28 cellular contexts compared by ENCODE assay signal in genomic region chrX:41935827-41936226, GRCh38.
"Had no signal": no experiment of that assay in that cellular context is flagged by ENCODE, and none has a peak within 500 bp of the region (broad histone marks: within the 10 kb centered on the region; RNA-seq: fewer than 3 reads in every experiment).

No MANE protein-coding gene starts in this region.

- H3K9me3 Mint-ChIP-seq: activated B cell treated with CpG ODN at 0.5 μM for 24 hours; activated CD4-positive, alpha-beta memory T cell treated with anti-CD3 and anti-CD28 coated beads for 36 hours; activated naive CD4-positive, alpha-beta T cell treated with anti-CD3 and anti-CD28 coated beads, Interleukin-2, amount 10 ng/mL, durations not matched to agents 7 days and 5 days; activated naive CD8-positive, alpha-beta T cell treated with anti-CD3 and anti-CD28 coated beads, Interleukin-2, amount 10 ng/mL, durations not matched to agents 7 days and 5 days; activated T-helper 17 cell treated with anti-CD3 and anti-CD28 coated beads, Interleukin-2, amount 50 U/mL, for 72 hours had no signal

- H3K9ac ChIP-seq: SK-N-SH had no signal

- H3K36me3 Mint-ChIP-seq: activated CD4-positive, alpha-beta memory T cell treated with anti-CD3 and anti-CD28 coated beads for 36 hours; activated naive CD4-positive, alpha-beta T cell treated with anti-CD3 and anti-CD28 coated beads, Interleukin-2, amount 10 ng/mL, durations not matched to agents 7 days and 5 days had no signal

- H3K9me3 ChIP-seq: adrenal gland, SJCRH30, SK-N-SH had no signal

- H3K4me2 ChIP-seq: SK-N-SH had no signal

- H3K27me3 Mint-ChIP-seq: activated B cell treated with CpG ODN at 0.5 μM for 24 hours; activated CD4-positive, alpha-beta memory T cell treated with anti-CD3 and anti-CD28 coated beads for 36 hours; activated CD4-positive, alpha-beta T cell treated with anti-CD3 and anti-CD28 coated beads, Interleukin-2, amount 10 ng/mL, durations not matched to agents 7 days and 5 days; activated naive CD8-positive, alpha-beta T cell treated with anti-CD3 and anti-CD28 coated beads, Interleukin-2, amount 10 ng/mL, durations not matched to agents 7 days and 5 days; activated T-helper 17 cell treated with anti-CD3 and anti-CD28 coated beads, Interleukin-2, amount 50 U/mL, for 72 hours had no signal

- FAIRE-seq: bronchial epithelial cell had no signal

- H3K36me3 ChIP-seq: adrenal gland, SJCRH30 had no signal

- H3K4me3 Mint-ChIP-seq: activated B cell treated with CpG ODN at 0.5 μM for 24 hours; activated CD4-positive, alpha-beta memory T cell treated with anti-CD3 and anti-CD28 coated beads for 36 hours; activated CD4-positive, alpha-beta T cell treated with anti-CD3 and anti-CD28 coated beads, Interleukin-2, amount 10 ng/mL, durations not matched to agents 7 days and 5 days; activated naive CD4-positive, alpha-beta T cell treated with anti-CD3 and anti-CD28 coated beads, Interleukin-2, amount 10 ng/mL, durations not matched to agents 7 days and 5 days; activated naive CD8-positive, alpha-beta T cell treated with anti-CD3 and anti-CD28 coated beads, Interleukin-2, amount 10 ng/mL, durations not matched to agents 7 days and 5 days; activated T-helper 17 cell treated with anti-CD3 and anti-CD28 coated beads, Interleukin-2, amount 50 U/mL, for 72 hours had no signal

- H3K27ac ChIP-seq: adrenal gland, SJCRH30 had no signal

- H3K4me3 ChIP-seq: adrenal gland, SJCRH30 had no signal

- H3K4me1 Mint-ChIP-seq: activated B cell treated with CpG ODN at 0.5 μM for 24 hours had no signal

- H3K27me3 ChIP-seq: SJCRH30 had no signal

- H3K4me1 ChIP-seq: adrenal gland, SJCRH30 had no signal

- DNase-seq: activated B cell treated with CpG ODN at 0.5 μM for 24 hours; activated CD4-positive, alpha-beta memory T cell treated with anti-CD3 and anti-CD28 coated beads for 36 hours; activated CD4-positive, alpha-beta T cell treated with anti-CD3 and anti-CD28 coated beads, Interleukin-2, amount 10 ng/mL, durations not matched to agents 7 days and 5 days; activated CD8-positive, alpha-beta memory T cell treated with anti-CD3 and anti-CD28 coated beads for 24 hours; activated gamma-delta T cell; activated naive CD4-positive, alpha-beta T cell treated with anti-CD3 and anti-CD28 coated beads, Interleukin-2, amount 10 ng/mL, durations not matched to agents 7 days and 5 days; activated naive CD8-positive, alpha-beta T cell treated with anti-CD3 and anti-CD28 coated beads, Interleukin-2, amount 10 ng/mL, durations not matched to agents 7 days and 5 days; activated T-cell treated with anti-CD3 and anti-CD28 coated beads for 4 hours; activated T-cell treated with anti-CD3 and anti-CD28 coated beads, Interleukin-2, amount 50 U/mL, for 48 hours; adrenal gland; anterior cingulate cortex; central memory CD4-positive, alpha-beta T cell; Kasumi-1; KBM-7; NCI-H1092; NCI-H1417; NCI-H1930; NCI-H2171; NCI-H2227 treated with DMSO at 0.1 percent for 48 hours; NCI-H446 treated with DMSO at 0.1 percent for 48 hours; NCI-H526; NCI-H82; OCI-M1; RPMI8226; SJCRH30; SK-N-SH had no signal

- H3K27ac Mint-ChIP-seq: activated B cell treated with CpG ODN at 0.5 μM for 24 hours; activated CD4-positive, alpha-beta memory T cell treated with anti-CD3 and anti-CD28 coated beads for 36 hours; activated CD4-positive, alpha-beta T cell treated with anti-CD3 and anti-CD28 coated beads, Interleukin-2, amount 10 ng/mL, durations not matched to agents 7 days and 5 days; activated naive CD4-positive, alpha-beta T cell treated with anti-CD3 and anti-CD28 coated beads, Interleukin-2, amount 10 ng/mL, durations not matched to agents 7 days and 5 days; activated naive CD8-positive, alpha-beta T cell treated with anti-CD3 and anti-CD28 coated beads, Interleukin-2, amount 10 ng/mL, durations not matched to agents 7 days and 5 days; activated T-helper 17 cell treated with anti-CD3 and anti-CD28 coated beads, Interleukin-2, amount 50 U/mL, for 72 hours had no signal
